In the genomic region with DNA sequence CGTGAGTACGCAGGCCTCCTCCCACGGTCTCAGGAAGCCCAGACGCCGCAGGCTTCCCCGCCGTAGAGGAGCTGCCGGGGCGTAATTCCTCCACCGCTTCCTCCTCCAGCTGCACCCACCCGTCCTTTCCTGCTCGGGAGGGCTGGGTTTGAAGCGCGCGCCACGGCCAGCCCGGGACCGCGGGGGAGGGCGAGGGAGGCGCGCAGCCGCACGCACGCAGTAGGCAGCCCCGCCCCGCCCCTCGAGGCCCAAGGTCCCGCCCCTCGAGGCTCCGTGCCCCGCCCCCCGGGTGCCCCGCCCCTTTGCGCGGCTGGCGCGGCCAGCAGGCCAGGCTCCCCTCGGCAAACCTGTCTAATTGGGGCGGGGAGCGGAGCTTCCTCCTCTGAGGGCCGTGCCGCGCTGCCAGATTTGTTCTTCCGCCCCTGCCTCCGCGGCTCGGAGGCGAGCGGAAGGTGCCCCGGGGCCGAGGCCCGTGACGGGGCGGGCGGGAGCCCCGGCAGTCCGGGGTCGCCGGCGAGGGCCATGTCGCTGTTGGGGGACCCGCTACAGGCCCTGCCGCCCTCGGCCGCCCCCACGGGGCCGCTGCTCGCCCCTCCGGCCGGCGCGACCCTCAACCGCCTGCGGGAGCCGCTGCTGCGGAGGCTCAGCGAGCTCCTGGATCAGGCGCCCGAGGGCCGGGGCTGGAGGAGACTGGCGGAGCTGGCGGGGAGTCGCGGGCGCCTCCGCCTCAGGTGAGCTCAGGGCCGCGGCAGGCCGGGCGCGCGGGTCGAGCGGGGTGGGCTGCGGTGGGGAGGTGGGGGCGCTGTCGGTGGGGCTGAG, we compare ENCODE assay signal across 1 cellular context.
TF ChIP-seq lines count a peak whose summit lies in the region.

A gene with protein sequence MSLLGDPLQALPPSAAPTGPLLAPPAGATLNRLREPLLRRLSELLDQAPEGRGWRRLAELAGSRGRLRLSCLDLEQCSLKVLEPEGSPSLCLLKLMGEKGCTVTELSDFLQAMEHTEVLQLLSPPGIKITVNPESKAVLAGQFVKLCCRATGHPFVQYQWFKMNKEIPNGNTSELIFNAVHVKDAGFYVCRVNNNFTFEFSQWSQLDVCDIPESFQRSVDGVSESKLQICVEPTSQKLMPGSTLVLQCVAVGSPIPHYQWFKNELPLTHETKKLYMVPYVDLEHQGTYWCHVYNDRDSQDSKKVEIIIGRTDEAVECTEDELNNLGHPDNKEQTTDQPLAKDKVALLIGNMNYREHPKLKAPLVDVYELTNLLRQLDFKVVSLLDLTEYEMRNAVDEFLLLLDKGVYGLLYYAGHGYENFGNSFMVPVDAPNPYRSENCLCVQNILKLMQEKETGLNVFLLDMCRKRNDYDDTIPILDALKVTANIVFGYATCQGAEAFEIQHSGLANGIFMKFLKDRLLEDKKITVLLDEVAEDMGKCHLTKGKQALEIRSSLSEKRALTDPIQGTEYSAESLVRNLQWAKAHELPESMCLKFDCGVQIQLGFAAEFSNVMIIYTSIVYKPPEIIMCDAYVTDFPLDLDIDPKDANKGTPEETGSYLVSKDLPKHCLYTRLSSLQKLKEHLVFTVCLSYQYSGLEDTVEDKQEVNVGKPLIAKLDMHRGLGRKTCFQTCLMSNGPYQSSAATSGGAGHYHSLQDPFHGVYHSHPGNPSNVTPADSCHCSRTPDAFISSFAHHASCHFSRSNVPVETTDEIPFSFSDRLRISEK (plus strand): TSS at position 344 of the 819 bp plus-strand sequence. CDS start 179 bp downstream, at position 523.

TF ChIP-seq in WTC11, 78 proteins besides CTCF, POLR2A, EP300 and RAD21 (continued from another document):
- peak; percentile 41; the same call in 1 of the 2 replicates for TF ChIP-seq ZNF263 (CRISPR knock-in tag; IDR thresholded peaks at IDR 0.05; ENCODE audit: low read depth)
- TF ChIP-seq, protein P1, sequence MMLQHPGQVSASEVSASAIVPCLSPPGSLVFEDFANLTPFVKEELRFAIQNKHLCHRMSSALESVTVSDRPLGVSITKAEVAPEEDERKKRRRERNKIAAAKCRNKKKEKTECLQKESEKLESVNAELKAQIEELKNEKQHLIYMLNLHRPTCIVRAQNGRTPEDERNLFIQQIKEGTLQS (CRISPR knock-in tag; conservative IDR thresholded peaks at IDR 0.05): no peak
- peak; percentile 29; the same call in 1 of the 2 replicates for TF ChIP-seq FOXK1 (CRISPR knock-in tag; IDR thresholded peaks at IDR 0.05)
- TF ChIP-seq, protein P2, sequence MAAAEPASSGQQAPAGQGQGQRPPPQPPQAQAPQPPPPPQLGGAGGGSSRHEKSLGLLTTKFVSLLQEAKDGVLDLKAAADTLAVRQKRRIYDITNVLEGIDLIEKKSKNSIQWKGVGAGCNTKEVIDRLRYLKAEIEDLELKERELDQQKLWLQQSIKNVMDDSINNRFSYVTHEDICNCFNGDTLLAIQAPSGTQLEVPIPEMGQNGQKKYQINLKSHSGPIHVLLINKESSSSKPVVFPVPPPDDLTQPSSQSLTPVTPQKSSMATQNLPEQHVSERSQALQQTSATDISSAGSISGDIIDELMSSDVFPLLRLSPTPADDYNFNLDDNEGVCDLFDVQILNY (CRISPR knock-in tag; IDR thresholded peaks at IDR 0.05): no peak
- TF ChIP-seq, protein P3, sequence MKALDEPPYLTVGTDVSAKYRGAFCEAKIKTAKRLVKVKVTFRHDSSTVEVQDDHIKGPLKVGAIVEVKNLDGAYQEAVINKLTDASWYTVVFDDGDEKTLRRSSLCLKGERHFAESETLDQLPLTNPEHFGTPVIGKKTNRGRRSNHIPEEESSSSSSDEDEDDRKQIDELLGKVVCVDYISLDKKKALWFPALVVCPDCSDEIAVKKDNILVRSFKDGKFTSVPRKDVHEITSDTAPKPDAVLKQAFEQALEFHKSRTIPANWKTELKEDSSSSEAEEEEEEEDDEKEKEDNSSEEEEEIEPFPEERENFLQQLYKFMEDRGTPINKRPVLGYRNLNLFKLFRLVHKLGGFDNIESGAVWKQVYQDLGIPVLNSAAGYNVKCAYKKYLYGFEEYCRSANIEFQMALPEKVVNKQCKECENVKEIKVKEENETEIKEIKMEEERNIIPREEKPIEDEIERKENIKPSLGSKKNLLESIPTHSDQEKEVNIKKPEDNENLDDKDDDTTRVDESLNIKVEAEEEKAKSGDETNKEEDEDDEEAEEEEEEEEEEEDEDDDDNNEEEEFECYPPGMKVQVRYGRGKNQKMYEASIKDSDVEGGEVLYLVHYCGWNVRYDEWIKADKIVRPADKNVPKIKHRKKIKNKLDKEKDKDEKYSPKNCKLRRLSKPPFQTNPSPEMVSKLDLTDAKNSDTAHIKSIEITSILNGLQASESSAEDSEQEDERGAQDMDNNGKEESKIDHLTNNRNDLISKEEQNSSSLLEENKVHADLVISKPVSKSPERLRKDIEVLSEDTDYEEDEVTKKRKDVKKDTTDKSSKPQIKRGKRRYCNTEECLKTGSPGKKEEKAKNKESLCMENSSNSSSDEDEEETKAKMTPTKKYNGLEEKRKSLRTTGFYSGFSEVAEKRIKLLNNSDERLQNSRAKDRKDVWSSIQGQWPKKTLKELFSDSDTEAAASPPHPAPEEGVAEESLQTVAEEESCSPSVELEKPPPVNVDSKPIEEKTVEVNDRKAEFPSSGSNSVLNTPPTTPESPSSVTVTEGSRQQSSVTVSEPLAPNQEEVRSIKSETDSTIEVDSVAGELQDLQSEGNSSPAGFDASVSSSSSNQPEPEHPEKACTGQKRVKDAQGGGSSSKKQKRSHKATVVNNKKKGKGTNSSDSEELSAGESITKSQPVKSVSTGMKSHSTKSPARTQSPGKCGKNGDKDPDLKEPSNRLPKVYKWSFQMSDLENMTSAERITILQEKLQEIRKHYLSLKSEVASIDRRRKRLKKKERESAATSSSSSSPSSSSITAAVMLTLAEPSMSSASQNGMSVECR (CRISPR knock-in tag; IDR thresholded peaks at IDR 0.05; ENCODE audit: borderline replicate concordance): no peak
- TF ChIP-seq, protein P4, sequence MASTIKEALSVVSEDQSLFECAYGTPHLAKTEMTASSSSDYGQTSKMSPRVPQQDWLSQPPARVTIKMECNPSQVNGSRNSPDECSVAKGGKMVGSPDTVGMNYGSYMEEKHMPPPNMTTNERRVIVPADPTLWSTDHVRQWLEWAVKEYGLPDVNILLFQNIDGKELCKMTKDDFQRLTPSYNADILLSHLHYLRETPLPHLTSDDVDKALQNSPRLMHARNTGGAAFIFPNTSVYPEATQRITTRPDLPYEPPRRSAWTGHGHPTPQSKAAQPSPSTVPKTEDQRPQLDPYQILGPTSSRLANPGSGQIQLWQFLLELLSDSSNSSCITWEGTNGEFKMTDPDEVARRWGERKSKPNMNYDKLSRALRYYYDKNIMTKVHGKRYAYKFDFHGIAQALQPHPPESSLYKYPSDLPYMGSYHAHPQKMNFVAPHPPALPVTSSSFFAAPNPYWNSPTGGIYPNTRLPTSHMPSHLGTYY (CRISPR knock-in tag; IDR thresholded peaks at IDR 0.05): no peak
- TF ChIP-seq, protein P5, sequence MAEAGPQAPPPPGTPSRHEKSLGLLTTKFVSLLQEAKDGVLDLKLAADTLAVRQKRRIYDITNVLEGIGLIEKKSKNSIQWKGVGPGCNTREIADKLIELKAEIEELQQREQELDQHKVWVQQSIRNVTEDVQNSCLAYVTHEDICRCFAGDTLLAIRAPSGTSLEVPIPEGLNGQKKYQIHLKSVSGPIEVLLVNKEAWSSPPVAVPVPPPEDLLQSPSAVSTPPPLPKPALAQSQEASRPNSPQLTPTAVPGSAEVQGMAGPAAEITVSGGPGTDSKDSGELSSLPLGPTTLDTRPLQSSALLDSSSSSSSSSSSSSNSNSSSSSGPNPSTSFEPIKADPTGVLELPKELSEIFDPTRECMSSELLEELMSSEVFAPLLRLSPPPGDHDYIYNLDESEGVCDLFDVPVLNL (CRISPR knock-in tag; IDR thresholded peaks at IDR 0.05; ENCODE audit: borderline replicate concordance, low read depth): no peak; the same call in 1 of the 2 replicates
- TF ChIP-seq ESRRA (CRISPR knock-in tag; IDR thresholded peaks at IDR 0.05; ENCODE audit: borderline replicate concordance): no peak
- TF ChIP-seq, protein P6, sequence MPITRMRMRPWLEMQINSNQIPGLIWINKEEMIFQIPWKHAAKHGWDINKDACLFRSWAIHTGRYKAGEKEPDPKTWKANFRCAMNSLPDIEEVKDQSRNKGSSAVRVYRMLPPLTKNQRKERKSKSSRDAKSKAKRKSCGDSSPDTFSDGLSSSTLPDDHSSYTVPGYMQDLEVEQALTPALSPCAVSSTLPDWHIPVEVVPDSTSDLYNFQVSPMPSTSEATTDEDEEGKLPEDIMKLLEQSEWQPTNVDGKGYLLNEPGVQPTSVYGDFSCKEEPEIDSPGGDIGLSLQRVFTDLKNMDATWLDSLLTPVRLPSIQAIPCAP (CRISPR knock-in tag; IDR thresholded peaks at IDR 0.05): no peak
- peak; percentile 11; the same call in 1 of the 2 replicates for TF ChIP-seq GABPB1 (CRISPR knock-in tag; IDR thresholded peaks at IDR 0.05)
- TF ChIP-seq ETV6 (CRISPR knock-in tag; IDR thresholded peaks at IDR 0.05): peak; percentile 61
- TF ChIP-seq, protein P7, sequence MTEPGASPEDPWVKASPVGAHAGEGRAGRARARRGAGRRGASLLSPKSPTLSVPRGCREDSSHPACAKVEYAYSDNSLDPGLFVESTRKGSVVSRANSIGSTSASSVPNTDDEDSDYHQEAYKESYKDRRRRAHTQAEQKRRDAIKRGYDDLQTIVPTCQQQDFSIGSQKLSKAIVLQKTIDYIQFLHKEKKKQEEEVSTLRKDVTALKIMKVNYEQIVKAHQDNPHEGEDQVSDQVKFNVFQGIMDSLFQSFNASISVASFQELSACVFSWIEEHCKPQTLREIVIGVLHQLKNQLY (CRISPR knock-in tag; IDR thresholded peaks at IDR 0.05): no peak
- no peak for TF ChIP-seq TEAD1 (CRISPR knock-in tag; IDR thresholded peaks at IDR 0.05)
- TF ChIP-seq, protein P8, sequence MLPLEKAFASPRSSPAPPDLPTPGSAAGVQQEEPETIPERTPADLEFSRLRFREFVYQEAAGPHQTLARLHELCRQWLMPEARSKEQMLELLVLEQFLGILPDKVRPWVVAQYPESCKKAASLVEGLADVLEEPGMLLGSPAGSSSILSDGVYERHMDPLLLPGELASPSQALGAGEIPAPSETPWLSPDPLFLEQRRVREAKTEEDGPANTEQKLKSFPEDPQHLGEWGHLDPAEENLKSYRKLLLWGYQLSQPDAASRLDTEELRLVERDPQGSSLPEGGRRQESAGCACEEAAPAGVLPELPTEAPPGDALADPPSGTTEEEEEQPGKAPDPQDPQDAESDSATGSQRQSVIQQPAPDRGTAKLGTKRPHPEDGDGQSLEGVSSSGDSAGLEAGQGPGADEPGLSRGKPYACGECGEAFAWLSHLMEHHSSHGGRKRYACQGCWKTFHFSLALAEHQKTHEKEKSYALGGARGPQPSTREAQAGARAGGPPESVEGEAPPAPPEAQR (CRISPR knock-in tag; IDR thresholded peaks at IDR 0.05): no peak
- TF ChIP-seq FOXJ3 (CRISPR knock-in tag; IDR thresholded peaks at IDR 0.05; ENCODE audit: borderline replicate concordance): no peak
- TF ChIP-seq, protein P9, sequence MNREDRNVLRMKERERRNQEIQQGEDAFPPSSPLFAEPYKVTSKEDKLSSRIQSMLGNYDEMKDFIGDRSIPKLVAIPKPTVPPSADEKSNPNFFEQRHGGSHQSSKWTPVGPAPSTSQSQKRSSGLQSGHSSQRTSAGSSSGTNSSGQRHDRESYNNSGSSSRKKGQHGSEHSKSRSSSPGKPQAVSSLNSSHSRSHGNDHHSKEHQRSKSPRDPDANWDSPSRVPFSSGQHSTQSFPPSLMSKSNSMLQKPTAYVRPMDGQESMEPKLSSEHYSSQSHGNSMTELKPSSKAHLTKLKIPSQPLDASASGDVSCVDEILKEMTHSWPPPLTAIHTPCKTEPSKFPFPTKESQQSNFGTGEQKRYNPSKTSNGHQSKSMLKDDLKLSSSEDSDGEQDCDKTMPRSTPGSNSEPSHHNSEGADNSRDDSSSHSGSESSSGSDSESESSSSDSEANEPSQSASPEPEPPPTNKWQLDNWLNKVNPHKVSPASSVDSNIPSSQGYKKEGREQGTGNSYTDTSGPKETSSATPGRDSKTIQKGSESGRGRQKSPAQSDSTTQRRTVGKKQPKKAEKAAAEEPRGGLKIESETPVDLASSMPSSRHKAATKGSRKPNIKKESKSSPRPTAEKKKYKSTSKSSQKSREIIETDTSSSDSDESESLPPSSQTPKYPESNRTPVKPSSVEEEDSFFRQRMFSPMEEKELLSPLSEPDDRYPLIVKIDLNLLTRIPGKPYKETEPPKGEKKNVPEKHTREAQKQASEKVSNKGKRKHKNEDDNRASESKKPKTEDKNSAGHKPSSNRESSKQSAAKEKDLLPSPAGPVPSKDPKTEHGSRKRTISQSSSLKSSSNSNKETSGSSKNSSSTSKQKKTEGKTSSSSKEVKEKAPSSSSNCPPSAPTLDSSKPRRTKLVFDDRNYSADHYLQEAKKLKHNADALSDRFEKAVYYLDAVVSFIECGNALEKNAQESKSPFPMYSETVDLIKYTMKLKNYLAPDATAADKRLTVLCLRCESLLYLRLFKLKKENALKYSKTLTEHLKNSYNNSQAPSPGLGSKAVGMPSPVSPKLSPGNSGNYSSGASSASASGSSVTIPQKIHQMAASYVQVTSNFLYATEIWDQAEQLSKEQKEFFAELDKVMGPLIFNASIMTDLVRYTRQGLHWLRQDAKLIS (CRISPR knock-in tag; IDR thresholded peaks at IDR 0.05; ENCODE audit: borderline replicate concordance): no peak
- TF ChIP-seq, protein P10, sequence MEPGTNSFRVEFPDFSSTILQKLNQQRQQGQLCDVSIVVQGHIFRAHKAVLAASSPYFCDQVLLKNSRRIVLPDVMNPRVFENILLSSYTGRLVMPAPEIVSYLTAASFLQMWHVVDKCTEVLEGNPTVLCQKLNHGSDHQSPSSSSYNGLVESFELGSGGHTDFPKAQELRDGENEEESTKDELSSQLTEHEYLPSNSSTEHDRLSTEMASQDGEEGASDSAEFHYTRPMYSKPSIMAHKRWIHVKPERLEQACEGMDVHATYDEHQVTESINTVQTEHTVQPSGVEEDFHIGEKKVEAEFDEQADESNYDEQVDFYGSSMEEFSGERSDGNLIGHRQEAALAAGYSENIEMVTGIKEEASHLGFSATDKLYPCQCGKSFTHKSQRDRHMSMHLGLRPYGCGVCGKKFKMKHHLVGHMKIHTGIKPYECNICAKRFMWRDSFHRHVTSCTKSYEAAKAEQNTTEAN (CRISPR knock-in tag; IDR thresholded peaks at IDR 0.05): 0 out of 2 replicates have a peak, but pooled peaks have one; percentile 25
- TF ChIP-seq, protein P11, sequence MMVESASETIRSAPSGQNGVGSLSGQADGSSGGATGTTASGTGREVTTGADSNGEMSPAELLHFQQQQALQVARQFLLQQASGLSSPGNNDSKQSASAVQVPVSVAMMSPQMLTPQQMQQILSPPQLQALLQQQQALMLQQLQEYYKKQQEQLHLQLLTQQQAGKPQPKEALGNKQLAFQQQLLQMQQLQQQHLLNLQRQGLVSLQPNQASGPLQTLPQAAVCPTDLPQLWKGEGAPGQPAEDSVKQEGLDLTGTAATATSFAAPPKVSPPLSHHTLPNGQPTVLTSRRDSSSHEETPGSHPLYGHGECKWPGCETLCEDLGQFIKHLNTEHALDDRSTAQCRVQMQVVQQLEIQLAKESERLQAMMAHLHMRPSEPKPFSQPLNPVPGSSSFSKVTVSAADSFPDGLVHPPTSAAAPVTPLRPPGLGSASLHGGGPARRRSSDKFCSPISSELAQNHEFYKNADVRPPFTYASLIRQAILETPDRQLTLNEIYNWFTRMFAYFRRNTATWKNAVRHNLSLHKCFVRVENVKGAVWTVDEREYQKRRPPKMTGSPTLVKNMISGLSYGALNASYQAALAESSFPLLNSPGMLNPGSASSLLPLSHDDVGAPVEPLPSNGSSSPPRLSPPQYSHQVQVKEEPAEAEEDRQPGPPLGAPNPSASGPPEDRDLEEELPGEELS (CRISPR knock-in tag; IDR thresholded peaks at IDR 0.05): peak; percentile 53; the same call in 1 of the 2 replicates
- TF ChIP-seq TCF7 (CRISPR knock-in tag; IDR thresholded peaks at IDR 0.05; ENCODE audit: low read depth): no peak
- TF ChIP-seq NR2C2 (CRISPR knock-in tag; IDR thresholded peaks at IDR 0.05): no peak
